Comparison of ENCODE assay signal across 1 cellular context in genomic region chr9:70263421-70263820, GRCh38.
TF ChIP-seq lines count a peak whose summit lies in the region.

No MANE protein-coding gene starts in this region.

TF ChIP-seq in GM12878, 131 proteins besides CTCF, POLR2A, EP300 and RAD21:
- TF ChIP-seq, protein P1, sequence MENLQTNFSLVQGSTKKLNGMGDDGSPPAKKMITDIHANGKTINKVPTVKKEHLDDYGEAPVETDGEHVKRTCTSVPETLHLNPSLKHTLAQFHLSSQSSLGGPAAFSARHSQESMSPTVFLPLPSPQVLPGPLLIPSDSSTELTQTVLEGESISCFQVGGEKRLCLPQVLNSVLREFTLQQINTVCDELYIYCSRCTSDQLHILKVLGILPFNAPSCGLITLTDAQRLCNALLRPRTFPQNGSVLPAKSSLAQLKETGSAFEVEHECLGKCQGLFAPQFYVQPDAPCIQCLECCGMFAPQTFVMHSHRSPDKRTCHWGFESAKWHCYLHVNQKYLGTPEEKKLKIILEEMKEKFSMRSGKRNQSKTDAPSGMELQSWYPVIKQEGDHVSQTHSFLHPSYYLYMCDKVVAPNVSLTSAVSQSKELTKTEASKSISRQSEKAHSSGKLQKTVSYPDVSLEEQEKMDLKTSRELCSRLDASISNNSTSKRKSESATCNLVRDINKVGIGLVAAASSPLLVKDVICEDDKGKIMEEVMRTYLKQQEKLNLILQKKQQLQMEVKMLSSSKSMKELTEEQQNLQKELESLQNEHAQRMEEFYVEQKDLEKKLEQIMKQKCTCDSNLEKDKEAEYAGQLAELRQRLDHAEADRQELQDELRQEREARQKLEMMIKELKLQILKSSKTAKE (IDR thresholded peaks at IDR 0.05; ENCODE audit: low read depth, poor library complexity, severe bottlenecking), result no peak
- TF ChIP-seq PML (IDR thresholded peaks at IDR 0.05; ENCODE audit: low read length), result no peak
- peak; percentile 2; the same call in 1 of the 2 replicates for TF ChIP-seq NFIC (IDR thresholded peaks at IDR 0.05; ENCODE audit: low read depth, low read length)
- TF ChIP-seq TCF12 (IDR thresholded peaks at IDR 0.05; ENCODE audit: low read depth, low read length), result no peak
- no peak for TF ChIP-seq BHLHE40 (IDR thresholded peaks at IDR 0.05; ENCODE audit: borderline replicate concordance in 1 of 2, low read depth in 2 of 2, low read length in 1 of 2)
- no peak for TF ChIP-seq KAT2A (conservative IDR thresholded peaks at IDR 0.05; ENCODE audit: control insufficient read depth, low read depth, low read length)
- peak; percentile 46; the same call in 1 of the 2 replicates for TF ChIP-seq JUNB (IDR thresholded peaks at IDR 0.05)
- no peak for TF ChIP-seq SMARCA5 (IDR thresholded peaks at IDR 0.05)
- no peak for TF ChIP-seq EZH2 (IDR thresholded peaks at IDR 0.05; ENCODE audit: borderline replicate concordance, control insufficient read depth, low read depth, low read length)
- TF ChIP-seq NBN (IDR thresholded peaks at IDR 0.05), result no peak
